ENCODE assay signal across 16 cellular contexts in the genomic region with DNA sequence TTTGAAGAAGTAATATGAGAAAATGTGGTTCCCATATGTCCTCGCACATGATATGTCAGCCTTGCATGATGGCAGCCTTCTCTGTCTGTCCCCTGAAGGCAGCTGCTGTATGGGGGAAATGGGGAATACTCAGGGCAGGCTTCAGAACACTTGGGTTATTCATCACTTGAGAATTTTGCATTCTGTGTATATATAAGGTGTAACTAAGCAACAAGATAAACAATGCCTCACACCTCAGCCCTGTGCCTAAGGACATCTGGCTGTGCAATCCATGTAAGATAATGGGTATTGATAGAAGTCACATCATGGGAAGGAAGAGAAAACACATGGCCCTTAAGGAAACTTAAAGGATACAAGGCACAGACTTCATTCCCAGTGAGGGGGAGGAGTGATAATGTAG. TPM values are rescaled to one million over a fixed set of nuclear protein-coding genes. Genes with fewer than 3 reads are reported as not detected.
DNase-seq lines count a peak whose midpoint lies in the region; ATAC-seq and TF ChIP-seq lines count a peak whose summit lies in the region.
"Had no signal": no experiment of that assay in that cellular context is flagged by ENCODE, and none has a peak within 500 bp of the region (broad histone marks: within the 10 kb centered on the region; RNA-seq: fewer than 3 reads in every experiment).

No MANE protein-coding gene starts in this region.

- DNase-seq in AG08395 (ENCODE audit: low spot score) (peak; percentile 4), mammary epithelial cell (peak; percentile 72), kidney tubule cell (ENCODE audit: low spot score) (peak; percentile 5), T-cell (no peak)
- DNase-seq in stimulated activated effector memory CD8-positive, alpha-beta T cell treated with anti-CD3 and anti-CD28 coated beads, Interleukin-12 subunit alpha, Interleukin-12 subunit beta, amount 100 ng/mL, for 72 hours (ENCODE audit: low spot score in 2 of 2) = no peak
- DNase-seq in stimulated activated CD4-positive, alpha-beta T cell treated with anti-CD3 and anti-CD28 coated beads, Interleukin-4, amount 100 ng/mL, for 4 hours = no peak
- DNase-seq: amniotic stem cell; DND-41; KBM-7; naive thymus-derived CD8-positive, alpha-beta T cell; NCI-H2227 treated with DMSO at 0.1 percent for 48 hours; SHP77 had no signal

- H3K36me3 Mint-ChIP-seq in T-cell = peaks cover 16% of the 10 kb centered on the region
- peaks cover 6% of the 10 kb centered on the region for H3K36me3 Mint-ChIP-seq in stimulated activated effector memory CD8-positive, alpha-beta T cell treated with anti-CD3 and anti-CD28 coated beads, Interleukin-12 subunit alpha, Interleukin-12 subunit beta, amount 100 ng/mL, for 72 hours
- H3K36me3 Mint-ChIP-seq: naive thymus-derived CD8-positive, alpha-beta T cell had no signal

- H3K27ac Mint-ChIP-seq in T-cell = no peak overlapping the region
- no peak overlapping the region for H3K27ac Mint-ChIP-seq in stimulated activated effector memory CD8-positive, alpha-beta T cell treated with anti-CD3 and anti-CD28 coated beads, Interleukin-12 subunit alpha, Interleukin-12 subunit beta, amount 100 ng/mL, for 72 hours
- H3K27ac Mint-ChIP-seq: naive thymus-derived CD8-positive, alpha-beta T cell had no signal

- H3K27me3 ChIP-seq in HUES48 (ENCODE audit: control insufficient read depth, insufficient read depth, low read length) = peaks cover 13% of the 10 kb centered on the region
- no peaks in the 10 kb centered on the region for H3K27me3 ChIP-seq in mammary epithelial cell (ENCODE audit: insufficient read depth, low read length)
- H3K27me3 ChIP-seq: BE2C had no signal

- peak overlapping the region; percentile 61 for H3K27ac ChIP-seq in HUES48 (ENCODE audit: low read depth, low read length)
- no peak overlapping the region for H3K27ac ChIP-seq in mammary epithelial cell (ENCODE audit: insufficient read depth, low read depth, low read length)

- H4K20me1 ChIP-seq in mammary epithelial cell (ENCODE audit: insufficient read depth, low read length) = no peaks in the 10 kb centered on the region

- H3K4me1 ChIP-seq in HUES48 (ENCODE audit: control insufficient read depth, insufficient read depth, low read length) (no peaks in the 10 kb centered on the region), mammary epithelial cell (ENCODE audit: insufficient read depth, low read length) (no peaks in the 10 kb centered on the region)

- no peaks in the 10 kb centered on the region for H3K4me1 Mint-ChIP-seq in T-cell
- H3K4me1 Mint-ChIP-seq in stimulated activated effector memory CD8-positive, alpha-beta T cell treated with anti-CD3 and anti-CD28 coated beads, Interleukin-12 subunit alpha, Interleukin-12 subunit beta, amount 100 ng/mL, for 72 hours = no peaks in the 10 kb centered on the region

- dilution Hi-C loops in mammary epithelial cell (cut with HindIII; ENCODE audit: low sequenced_read_pairs) = no loop called here

- H3K79me2 ChIP-seq in mammary epithelial cell (ENCODE audit: insufficient read depth, low read length) = no peaks in the 10 kb centered on the region

- no TSS peak for BruUV-seq in mammary epithelial cell (replicated peaks; lab: Mats Ljungman, UMichigan)

- POLR2A ChIA-PET in T-cell (lab: Charles Lee) = no interaction called here

- H3K9ac ChIP-seq in HUES48 (ENCODE audit: low read depth, low read length) = no peak overlapping the region
- no peak overlapping the region for H3K9ac ChIP-seq in mammary epithelial cell (ENCODE audit: insufficient read depth, low read length)

- H3K4me3 Mint-ChIP-seq in T-cell = no peak overlapping the region
- no peak overlapping the region for H3K4me3 Mint-ChIP-seq in stimulated activated effector memory CD8-positive, alpha-beta T cell treated with anti-CD3 and anti-CD28 coated beads, Interleukin-12 subunit alpha, Interleukin-12 subunit beta, amount 100 ng/mL, for 72 hours
- H3K4me3 Mint-ChIP-seq: naive thymus-derived CD8-positive, alpha-beta T cell had no signal

- H3K4me3 ChIP-seq in HUES48 (ENCODE audit: low read depth, low read length) (no peak overlapping the region), mammary epithelial cell (replicated peaks in 1 of 3; ENCODE audit: insufficient read depth in 1 of 3, low read depth in 2 of 3, low read length in 3 of 3) (no peak overlapping the region)
- H3K4me3 ChIP-seq: skin epidermis had no signal

- WGBS in mammary epithelial cell (ENCODE audit: low coverage, missing lambda C conversion rate) = 88% methylated on average over 1 of the region's 1 CpG

- H3K4me2 ChIP-seq in mammary epithelial cell (ENCODE audit: insufficient read depth, low read depth, low read length) = no peak overlapping the region

- TF ChIP-seq CTCF in mammary epithelial cell (conservative IDR thresholded peaks at IDR 0.05 in 1 of 2, IDR thresholded peaks at IDR 0.05 in 1 of 2; ENCODE audit: extremely low read depth in 1 of 2, insufficient read depth in 1 of 2, low read depth in 1 of 2, low read length in 2 of 2) = no peak

- in situ Hi-C loops in mammary epithelial cell (cut with MboI; ENCODE audit: low sequenced_read_pairs in 2 of 2) = no loop called here

- CTCF ChIA-PET in mammary epithelial cell (lab: Charles Lee; ENCODE audit: low non-redundant PET) = no interaction called here
- CTCF ChIA-PET in T-cell (lab: Charles Lee) = no interaction called here

- peaks cover 0 to 5% (median 0%) of the 10 kb centered on the region in 3 donors for H3K9me3 Mint-ChIP-seq in T-cell
- no peaks in the 10 kb centered on the region for H3K9me3 Mint-ChIP-seq in stimulated activated effector memory CD8-positive, alpha-beta T cell treated with anti-CD3 and anti-CD28 coated beads, Interleukin-12 subunit alpha, Interleukin-12 subunit beta, amount 100 ng/mL, for 72 hours
- H3K9me3 Mint-ChIP-seq: naive thymus-derived CD8-positive, alpha-beta T cell had no signal

- H2AFZ ChIP-seq in mammary epithelial cell (ENCODE audit: low read depth, low read length) = no peak overlapping the region

- intact Hi-C loops in mammary epithelial cell (cut with micrococcal nuclease) = loop anchor here (1.0 to 2.0 kb wide), 2 partner anchors 52 to 104 kb away; a partner anchor contains a TSS

- H3K9me3 ChIP-seq in HUES48 (ENCODE audit: control insufficient read depth, insufficient read depth, low read length) (no peaks in the 10 kb centered on the region), mammary epithelial cell (replicated peaks; ENCODE audit: insufficient read depth, low read length) (no peaks in the 10 kb centered on the region)
- H3K9me3 ChIP-seq: BE2C had no signal

- H3K27me3 Mint-ChIP-seq in T-cell = no peaks in the 10 kb centered on the region

- ATAC-seq in T-cell (replicated peaks in 1 of 4) = no peak
- ATAC-seq in stimulated activated effector memory CD8-positive, alpha-beta T cell treated with anti-CD3 and anti-CD28 coated beads, Interleukin-12 subunit alpha, Interleukin-12 subunit beta, amount 100 ng/mL, for 72 hours = no peak
- no peak for ATAC-seq in HG02642 (IDR thresholded peaks at IDR 0.05; ENCODE audit: poor library complexity, unreplicated experiment)
- ATAC-seq: naive thymus-derived CD8-positive, alpha-beta T cell had no signal

- no peaks in the 10 kb centered on the region for H3K36me3 ChIP-seq in HUES48 (ENCODE audit: control insufficient read depth, insufficient read depth, low read length)
- no peaks in the 10 kb centered on the region for H3K36me3 ChIP-seq in mammary epithelial cell (ENCODE audit: insufficient read depth, low read length)
- H3K36me3 ChIP-seq: BE2C had no signal

RNA-seq across cellular contexts. Expression of a gene that starts 52.4 kb away (rescaled TPM):
- total RNA-seq in mammary epithelial cell = 10 to 100 TPM in 1 of 2 donors, 1 to 10 TPM in 1; 1.8 to 19.3 TPM
- polyA plus RNA-seq in mammary epithelial cell = 2.5 TPM
- 7.6 TPM for polyA minus RNA-seq in mammary epithelial cell
- 1 to 10 TPM; 2.6 to 4.3 (median 3.0) TPM for total RNA-seq in T-cell

Comparison
In these comparisons a context has a peak if more than half of its experiments do, and no peak if none do; other contexts are left out.
1. DNase-seq: peak in AG08395 (single experiment), mammary epithelial cell (single experiment) and kidney tubule cell (single experiment); none in T-cell (0 of 34), stimulated activated effector memory CD8-positive, alpha-beta T cell treated with anti-CD3 and anti-CD28 coated beads, Interleukin-12 subunit alpha, Interleukin-12 subunit beta, amount 100 ng/mL, for 72 hours (0 of 2) and stimulated activated CD4-positive, alpha-beta T cell treated with anti-CD3 and anti-CD28 coated beads, Interleukin-4, amount 100 ng/mL, for 4 hours (0 of 2).